27 cellular contexts compared by ENCODE assay signal in genomic region chr16:1619976-1620375, GRCh38.
"Had no signal": no experiment of that assay in that cellular context is flagged by ENCODE, and none has a peak within 500 bp of the region (broad histone marks: within the 10 kb centered on the region; RNA-seq: fewer than 3 reads in every experiment).

No MANE protein-coding gene starts in this region.

- H3K27me3 ChIP-seq: esophagus squamous epithelium, heart right ventricle, neural progenitor cell, ovary, sigmoid colon, tibial nerve, upper lobe of right lung, uterus had no signal

- ATAC-seq: effector memory CD8-positive, alpha-beta T cell; heart right ventricle; left cardiac atrium; left lung; naive thymus-derived CD8-positive, alpha-beta T cell; psoas muscle; upper lobe of right lung had no signal

- H3K4me1 ChIP-seq: uterus had no signal

- H3K4me3 ChIP-seq: esophagus squamous epithelium, heart right ventricle, left lung, neural progenitor cell, ovary, psoas muscle, sigmoid colon, thoracic aorta, tibial nerve, upper lobe of right lung, uterus had no signal

- H3K36me3 ChIP-seq: neural progenitor cell, ovary, uterus had no signal

- H3K4me2 ChIP-seq: neural progenitor cell had no signal

- H3K27ac Mint-ChIP-seq: neural progenitor cell; stimulated activated naive CD8-positive, alpha-beta T cell treated with anti-CD3 and anti-CD28 coated beads, Interleukin-15, Interleukin-2, amounts not matched to agents 100 ng/mL and 50 ng/mL, for 24 hours had no signal

- H3K27ac ChIP-seq: esophagus squamous epithelium, heart right ventricle, left lung, neural progenitor cell, ovary, psoas muscle, sigmoid colon, thoracic aorta, tibial nerve, upper lobe of right lung, uterus had no signal

- H3K4me3 Mint-ChIP-seq: effector memory CD8-positive, alpha-beta T cell; naive thymus-derived CD8-positive, alpha-beta T cell; stimulated activated memory B cell treated with anti-CD40 and anti-IgM and Interleukin-4, amounts not matched to agents 10 μg/mL and 1 μg/mL and 100 μg/mL, for 72 hours; stimulated activated naive CD8-positive, alpha-beta T cell treated with anti-CD3 and anti-CD28 coated beads, Interleukin-15, Interleukin-2, amounts not matched to agents 100 ng/mL and 50 ng/mL, for 24 hours had no signal

- H3K9me3 Mint-ChIP-seq: effector memory CD8-positive, alpha-beta T cell; naive thymus-derived CD8-positive, alpha-beta T cell; neural progenitor cell; stimulated activated memory B cell treated with anti-CD40 and anti-IgM and Interleukin-4, amounts not matched to agents 10 μg/mL and 1 μg/mL and 100 μg/mL, for 72 hours; stimulated activated naive CD8-positive, alpha-beta T cell treated with anti-CD3 and anti-CD28 coated beads, Interleukin-15, Interleukin-2, amounts not matched to agents 100 ng/mL and 50 ng/mL, for 24 hours had no signal

- H2AFZ ChIP-seq: neural progenitor cell had no signal

- H3K9ac ChIP-seq: neural progenitor cell had no signal

- DNase-seq: cortex of kidney; effector memory CD8-positive, alpha-beta T cell; erythroblast; esophagus squamous epithelium; foreskin melanocyte; glutamatergic neuron; heart right ventricle; hippocampal formation; left cardiac atrium; mesendoderm; naive thymus-derived CD8-positive, alpha-beta T cell; nucleus accumbens; ovary; posterior cingulate gyrus; psoas muscle; right cardiac atrium; sigmoid colon; stimulated activated CD4-positive, alpha-beta T cell treated with anti-CD3 and anti-CD28 coated beads, Interleukin-2, amount 100 ng/mL, for 24 hours; stimulated activated CD4-positive, alpha-beta T cell treated with anti-CD3 and anti-CD28 coated beads, Interleukin-4, amount 100 ng/mL, for 24 hours; upper lobe of right lung; uterus had no signal

- H3K9me3 ChIP-seq: esophagus squamous epithelium, heart right ventricle, left lung, ovary, psoas muscle, sigmoid colon, thoracic aorta, tibial nerve, upper lobe of right lung, uterus had no signal
